Comparison of ENCODE assay signal across 12 cellular contexts in genomic region chr16:31467151-31467550, GRCh38. TPM values are rescaled to one million over a fixed set of nuclear protein-coding genes. Genes with fewer than 3 reads are reported as not detected.
DNase-seq lines count a peak whose midpoint lies in the region; ATAC-seq and TF ChIP-seq lines count a peak whose summit lies in the region.
"Had no signal": no experiment of that assay in that cellular context is flagged by ENCODE, and none has a peak within 500 bp of the region (broad histone marks: within the 10 kb centered on the region; RNA-seq: fewer than 3 reads in every experiment).

No MANE protein-coding gene starts in this region.

- TF ChIP-seq CTCF in DND-41 (IDR thresholded peaks at IDR 0.05; ENCODE audit: borderline replicate concordance, extremely low read depth, low read length, poor library complexity, severe bottlenecking) (no peak), upper lobe of right lung (IDR thresholded peaks at IDR 0.05) (no peak)

- H3K9me3 ChIP-seq in DND-41 (ENCODE audit: insufficient read depth, low read length, severe bottlenecking) (no peaks in the 10 kb centered on the region), upper lobe of right lung (no peaks in the 10 kb centered on the region)

- peak overlapping the region; percentile 27; the same call in 1 of the 2 replicates for H3K4me2 ChIP-seq in DND-41 (ENCODE audit: insufficient read depth, low read length)

- H3K4me1 ChIP-seq in DND-41 (ENCODE audit: insufficient read depth, low read length), result peaks cover 30% of the 10 kb centered on the region
- H3K4me1 ChIP-seq in upper lobe of right lung, result peaks cover 6% of the 10 kb centered on the region

- DNase-seq in DND-41, result peak; percentile 82
- DNase-seq in Kasumi-1 (lab: John Stamatoyannopoulos, UW), result peak; percentile 31 to 50
- DNase-seq in germinal center (ENCODE audit: low spot score), result peak; percentile 58
- DNase-seq in upper lobe of right lung, result no peak
- no peak for DNase-seq in HuH-7.5 (ENCODE audit: low spot score)
- DNase-seq in RKO (ENCODE audit: low spot score), result no peak
- DNase-seq in kidney tubule cell (ENCODE audit: low spot score), result no peak
- DNase-seq: COR-L47 had no signal

- H3K36me3 ChIP-seq in DND-41 (ENCODE audit: insufficient read depth, low read length) (peaks cover 29% of the 10 kb centered on the region), upper lobe of right lung (peaks cover 26% of the 10 kb centered on the region)

- H3K9ac ChIP-seq in DND-41 (ENCODE audit: low read depth, low read length), result peak overlapping the region; percentile 54

- H2AFZ ChIP-seq in DND-41 (ENCODE audit: low read depth, low read length), result peak overlapping the region; percentile 2; the same call in 1 of the 2 replicates

- H3K27ac ChIP-seq in DND-41 (ENCODE audit: low read length) (peak overlapping the region; percentile 99), upper lobe of right lung (no peak overlapping the region)

- H3K27me3 ChIP-seq in DND-41 (ENCODE audit: insufficient read depth, low read length, poor library complexity) (no peaks in the 10 kb centered on the region), upper lobe of right lung (no peaks in the 10 kb centered on the region)

- intact Hi-C loops in upper lobe of right lung (cut with DNase I), result no loop called here

- H3K4me3 ChIP-seq in DND-41 (ENCODE audit: low read depth in 1 of 2, low read length in 2 of 2), result no peak overlapping the region
- no peak overlapping the region for H3K4me3 ChIP-seq in upper lobe of right lung

- ATAC-seq in DND-41 (ENCODE audit: insufficient read depth, low read depth) (peak; percentile 94), GM21737 (IDR thresholded peaks at IDR 0.05; ENCODE audit: unreplicated experiment) (peak; percentile 66), upper lobe of right lung (no peak)

- no peaks in the 10 kb centered on the region for H3K79me2 ChIP-seq in DND-41 (ENCODE audit: insufficient read depth, low read length)

- H4K20me1 ChIP-seq in DND-41 (ENCODE audit: insufficient read depth, low read length), result no peaks in the 10 kb centered on the region

RNA-seq across cellular contexts. Expression of gene TGFB1I1, which starts 4.8 kb away (rescaled TPM):
- total RNA-seq in upper lobe of right lung, result 49.9 TPM

RNA-seq across cellular contexts. Expression of gene ARMC5, which starts 7.8 kb away (rescaled TPM):
- 10.8 TPM for total RNA-seq in upper lobe of right lung

RNA-seq across cellular contexts. Expression of gene SLC5A2, which starts 15.8 kb away (rescaled TPM):
- 3.1 TPM for total RNA-seq in upper lobe of right lung
- total RNA-seq: MCF 10A, right cardiac atrium had no signal

RNA-seq across cellular contexts. Expression of gene ZNF843, which starts 24.6 kb away (rescaled TPM):
- 0.84 TPM for total RNA-seq in upper lobe of right lung

RNA-seq across cellular contexts. Expression of gene COX6A2, which starts 39.0 kb away (rescaled TPM):
- total RNA-seq in upper lobe of right lung, result not detected
- total RNA-seq: lower leg skin, MCF 10A had no signal

Comparison
In these comparisons a context has a peak if more than half of its experiments do, and no peak if none do; other contexts are left out.
1. DNase-seq: peak in DND-41 (single experiment), Kasumi-1 (2 of 2) and germinal center (single experiment); none in upper lobe of right lung (single experiment), HuH-7.5 (single experiment), RKO (single experiment) and kidney tubule cell (single experiment).